In the genomic region with DNA sequence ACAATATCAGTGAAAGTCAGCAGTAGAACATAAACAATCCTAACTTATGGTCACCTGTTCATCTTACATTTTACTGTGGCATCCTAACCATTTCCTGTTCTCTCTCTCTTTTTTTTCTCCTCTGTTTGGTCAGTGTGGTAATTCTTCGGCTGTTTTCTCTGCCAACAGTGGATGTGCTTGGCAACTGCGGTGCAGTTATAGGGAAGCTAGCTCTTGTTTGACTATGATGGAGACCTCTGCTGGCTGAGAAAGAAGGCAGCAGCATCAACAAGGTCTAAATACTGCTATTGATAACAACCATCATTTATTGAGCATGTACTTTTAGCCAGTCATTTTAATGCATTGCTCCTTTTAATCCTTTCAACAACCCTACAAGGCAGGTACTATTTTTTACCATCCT, we compare ENCODE assay signal across 9 cellular contexts. TPM values are rescaled to one million over a fixed set of nuclear protein-coding genes. Genes with fewer than 3 reads are reported as not detected.
DNase-seq lines count a peak whose midpoint lies in the region; ATAC-seq and TF ChIP-seq lines count a peak whose summit lies in the region.
"Had no signal": no experiment of that assay in that cellular context is flagged by ENCODE, and none has a peak within 500 bp of the region (broad histone marks: within the 10 kb centered on the region; RNA-seq: fewer than 3 reads in every experiment).

No MANE protein-coding gene starts in this region.

- DNase-seq in ACHN (peak; percentile 29), NCI-H226 (peak; percentile 48), chondrocyte (ENCODE audit: low spot score) (no peak), retinal pigment epithelial cell (ENCODE audit: low read depth) (no peak)

- no peaks in the 10 kb centered on the region for H3K4me1 Mint-ChIP-seq in chondrocyte (ENCODE audit: low read depth)

- H3K9me3 Mint-ChIP-seq in chondrocyte (ENCODE audit: low read depth) = peaks cover 7% of the 10 kb centered on the region

- peaks cover 1% of the 10 kb centered on the region for H3K36me3 Mint-ChIP-seq in chondrocyte (ENCODE audit: low read depth)

- ATAC-seq in HG03135 (IDR thresholded peaks at IDR 0.05; ENCODE audit: unreplicated experiment) (no peak), HG02623 (IDR thresholded peaks at IDR 0.05; ENCODE audit: unreplicated experiment) (no peak), GM21737 (IDR thresholded peaks at IDR 0.05; ENCODE audit: unreplicated experiment) (no peak)
- ATAC-seq: body of pancreas had no signal

- H3K4me3 ChIP-seq in retinal pigment epithelial cell (ENCODE audit: low read length) = no peak overlapping the region
- H3K4me3 ChIP-seq: body of pancreas had no signal

- in situ Hi-C loops in ACHN (cut with HindIII; ENCODE audit: low pct_ligation_motif_present, low pct_unique_long_range_greater_than_20kb, low sequenced_read_pairs) = no loop called here

- H3K27ac Mint-ChIP-seq in chondrocyte (ENCODE audit: unreplicated experiment) = no peak overlapping the region

- TF ChIP-seq CTCF in GM12873 (IDR thresholded peaks at IDR 0.05; ENCODE audit: insufficient read depth, low read depth, low read length, missing control alignments) = peak; percentile 46
- TF ChIP-seq CTCF in chondrocyte (IDR thresholded peaks at IDR 0.05) = peak; percentile 49
- TF ChIP-seq CTCF in retinal pigment epithelial cell (conservative IDR thresholded peaks at IDR 0.05; ENCODE audit: low read depth, low read length) = peak; percentile 49

- no peak overlapping the region for H3K4me3 Mint-ChIP-seq in chondrocyte (ENCODE audit: unreplicated experiment)

- peaks cover 23% of the 10 kb centered on the region for H3K27me3 Mint-ChIP-seq in chondrocyte (ENCODE audit: low read depth)

RNA-seq across cellular contexts. Expression of a gene that starts 0.7 kb away (rescaled TPM):
- not detected in 3 replicates for total RNA-seq in chondrocyte
- total RNA-seq: body of pancreas had no signal

RNA-seq across cellular contexts. Expression of a gene that starts 57.8 kb away (rescaled TPM):
- not detected in 3 replicates for total RNA-seq in chondrocyte
- total RNA-seq: body of pancreas had no signal

Comparison
In these comparisons a context has a peak if more than half of its experiments do, and no peak if none do; other contexts are left out.
1. DNase-seq: peak in ACHN (single experiment) and NCI-H226 (single experiment); none in chondrocyte (single experiment) and retinal pigment epithelial cell (single experiment).
2. Peak in every context shown above with its lines, with median percentiles within 50 percentile points of each other: CTCF ChIP-seq.